Comparison of ENCODE assay signal across 8 cellular contexts in genomic region chr22:30386960-30387848, GRCh38. TPM values are rescaled to one million over a fixed set of nuclear protein-coding genes. Genes with fewer than 3 reads are reported as not detected.
DNase-seq lines count a peak whose midpoint lies in the region; ATAC-seq, FAIRE-seq and TF ChIP-seq lines count a peak whose summit lies in the region.

Gene RNF215, minus strand, starts transcription at chr22:30387411. Its CDS starts 98 bp downstream, at chr22:30387313.

- FAIRE-seq in D721Med (lab: Jason Lieb, UNC): no peak

- peak; percentile 49 for ATAC-seq in GM21526 (IDR thresholded peaks at IDR 0.05; ENCODE audit: low FRiP score, unreplicated experiment)
- ATAC-seq in omental fat pad (ENCODE audit: low FRiP score): peak; percentile 96

- peak; percentile 79 for TF ChIP-seq CTCF in D721Med (IDR thresholded peaks at IDR 0.05; ENCODE audit: insufficient read depth, missing control alignments)
- peak in 2 of 3 donors; percentile 86 to 91 for TF ChIP-seq CTCF in omental fat pad (IDR thresholded peaks at IDR 0.05)

- H3K9ac ChIP-seq in SK-N-MC (ENCODE audit: insufficient read length): no peak within 1 kb of the TSS

- DNase-seq in D721Med (ENCODE audit: insufficient read length, low spot score) (peak; percentile 66), KG1 (lab: John Stamatoyannopoulos, UW) (peak; percentile 33), SK-N-MC (ENCODE audit: low read depth, low spot score) (no peak), globus pallidus (ENCODE audit: low spot score) (peak; percentile 81), omental fat pad (ENCODE audit: low spot score) (peak; percentile 35)
- peak; percentile 78 for DNase-seq in activated naive CD4-positive, alpha-beta T cell treated with anti-CD3 and anti-CD28 coated beads, Interleukin-2, amount 50 U/mL, for 16 hours

- no peak within 1 kb of the TSS for H3K27ac ChIP-seq in SK-N-MC
- no peak within 1 kb of the TSS for H3K27ac ChIP-seq in temporal lobe (ENCODE audit: low read depth, low read length)

- H3K36me3 ChIP-seq in SK-N-MC (ENCODE audit: insufficient read depth, low read length): no peaks in the 10 kb centered on the region

- peak within 1 kb of the TSS; percentile 67 for H3K4me3 ChIP-seq in SK-N-MC

- no peaks in the 10 kb centered on the region for H3K9me3 ChIP-seq in SK-N-MC (ENCODE audit: low read depth, low read length)

RNA-seq across cellular contexts. Expression of gene RNF215, which starts in this region (rescaled TPM):
- 10 to 100 TPM in 3 of 4 donors, 1 to 10 TPM in 1; 6.7 to 16.9 (median 11.8) TPM for total RNA-seq in omental fat pad
- 13.8 TPM for total RNA-seq in temporal lobe
